In genomic region chr10:133358162-133358919, GRCh38 we compare ENCODE assay signal across 15 cellular contexts. TPM values are rescaled to one million over a fixed set of nuclear protein-coding genes. Genes with fewer than 3 reads are reported as not detected.
DNase-seq lines count a peak whose midpoint lies in the region; ATAC-seq and TF ChIP-seq lines count a peak whose summit lies in the region.
"Had no signal": no experiment of that assay in that cellular context is flagged by ENCODE, and none has a peak within 500 bp of the region (broad histone marks: within the 10 kb centered on the region; RNA-seq: fewer than 3 reads in every experiment).

No MANE protein-coding gene starts in this region.

- intact Hi-C loops in heart right ventricle (cut with DNase I): no loop called here

- H3K4me2 ChIP-seq in neural progenitor cell: no peak overlapping the region

- peaks cover 10% of the 10 kb centered on the region for H3K36me3 Mint-ChIP-seq in T-cell
- peaks cover 11% of the 10 kb centered on the region for H3K36me3 Mint-ChIP-seq in neural progenitor cell

- H3K9me3 Mint-ChIP-seq in T-cell (no peaks in the 10 kb centered on the region), neural progenitor cell (no peaks in the 10 kb centered on the region)

- H3K4me3 Mint-ChIP-seq in T-cell (peak overlapping the region; percentile 28 to 68 (median 31)), neural progenitor cell (peak overlapping the region; percentile 52)

- ATAC-seq in T-cell (replicated peaks in 1 of 4) (no peak), heart right ventricle (peak; percentile 1 to 52 (median 42)), HG03045 (IDR thresholded peaks at IDR 0.05; ENCODE audit: unreplicated experiment) (no peak), GM21723 (IDR thresholded peaks at IDR 0.05; ENCODE audit: unreplicated experiment) (no peak)

- peaks cover 0 to 13% (median 1%) of the 10 kb centered on the region in 3 donors for H3K4me1 Mint-ChIP-seq in T-cell
- no peaks in the 10 kb centered on the region for H3K4me1 Mint-ChIP-seq in neural progenitor cell

- peaks cover 0 to 6% (median 0%) of the 10 kb centered on the region in 11 donors for H3K9me3 ChIP-seq in heart right ventricle
- H3K9me3 ChIP-seq in neural progenitor cell (ENCODE audit: low read depth): no peaks in the 10 kb centered on the region
- H3K9me3 ChIP-seq: MG63, neutrophil had no signal

- no peak overlapping the region for H3K27ac Mint-ChIP-seq in T-cell
- H3K27ac Mint-ChIP-seq in neural progenitor cell: no peak overlapping the region

- TF ChIP-seq CTCF in 22Rv1 (IDR thresholded peaks at IDR 0.05): no peak
- no peak for TF ChIP-seq CTCF in heart right ventricle (IDR thresholded peaks at IDR 0.05)
- TF ChIP-seq CTCF in neural progenitor cell (IDR thresholded peaks at IDR 0.05): no peak

- H3K27ac ChIP-seq in 22Rv1 (peak overlapping the region; percentile 97), heart right ventricle (peak overlapping the region in 7 of 10 donors; percentile 39 to 86 (median 47)), neural progenitor cell (no peak overlapping the region)
- H3K27ac ChIP-seq: neutrophil had no signal

- POLR2A ChIA-PET in T-cell (lab: Charles Lee): interaction anchor here in 1 of 2 donors (0.6 kb wide), 1 partner anchor 91 kb away, joined by 9 read pairs; no protein-coding TSS in a partner anchor

- DNase-seq in T-cell (peak in 1 of 34 experiments; percentile 30), heart right ventricle (peak in 1 of 2 donors; percentile 60), neural progenitor cell (ENCODE audit: low spot score) (no peak), NCI-H146 (lab: John Stamatoyannopoulos, UW) (no peak), dermis blood vessel endothelial cell (no peak)
- DNase-seq: NK-92 treated with Interleukin-12 subunit alpha and Interleukin-12 subunit beta, amount 100 ng/mL, for 24 hours had no signal

- H3K27me3 Mint-ChIP-seq in T-cell: no peaks in the 10 kb centered on the region
- peaks cover 9% of the 10 kb centered on the region for H3K27me3 Mint-ChIP-seq in neural progenitor cell (ENCODE audit: insufficient read depth, low read depth)

- no peak overlapping the region for H3K9ac ChIP-seq in neural progenitor cell

- peaks cover 17% of the 10 kb centered on the region for H3F3A ChIP-seq in neural progenitor cell (ENCODE audit: low read depth)

- H3K79me2 ChIP-seq in neural progenitor cell (ENCODE audit: low read depth): peaks cover 7% of the 10 kb centered on the region

- WGBS in heart right ventricle, 2 donors: 76 to 90% methylated on average over 30 to 41 of the region's 41 CpGs

- peak overlapping the region in 2 of 10 donors; percentile 66 to 68 for H3K4me3 ChIP-seq in heart right ventricle
- no peak overlapping the region for H3K4me3 ChIP-seq in neural progenitor cell

- H4K20me1 ChIP-seq in neural progenitor cell (ENCODE audit: low read depth): peaks cover 19% of the 10 kb centered on the region

- peaks cover 4 to 27% (median 15%) of the 10 kb centered on the region in 9 donors for H3K4me1 ChIP-seq in heart right ventricle
- no peaks in the 10 kb centered on the region for H3K4me1 ChIP-seq in neural progenitor cell

- H3K27me3 ChIP-seq in heart right ventricle (no peaks in the 10 kb centered on the region), neural progenitor cell (peaks cover 8% of the 10 kb centered on the region)
- H3K27me3 ChIP-seq: MG63 had no signal

- H3K36me3 ChIP-seq in heart right ventricle (peaks cover 0 to 21% (median 0%) of the 10 kb centered on the region in 9 donors), neural progenitor cell (no peaks in the 10 kb centered on the region)

- CTCF ChIA-PET in T-cell (lab: Charles Lee): interaction anchor here in 1 of 2 donors (1.8 kb wide), 1 partner anchor 28 kb away, joined by 3 read pairs; no protein-coding TSS in a partner anchor

- H2AFZ ChIP-seq in neural progenitor cell (replicated peaks): no peak overlapping the region

RNA-seq across cellular contexts. Expression of gene FUOM, which starts 0.5 kb away (rescaled TPM):
- total RNA-seq in T-cell (10 to 100 TPM in 4 of 5 donors, 1 to 10 TPM in 1; 9.4 to 30.3 (median 26.9) TPM), heart right ventricle (10 to 100 TPM in 2 of 10 donors, 1 to 10 TPM in 8; 2.0 to 13.5 (median 5.1) TPM), neural progenitor cell (ENCODE audit: low replicate concordance) (9.3 and 20.5 TPM in 2 replicates), dermis blood vessel endothelial cell (11.2 and 24.8 TPM in 2 replicates)
- polyA plus RNA-seq in heart right ventricle: 10 to 100 TPM; 16.5 to 17.0 TPM

RNA-seq across cellular contexts. Expression of gene PRAP1, which starts 11.2 kb away (rescaled TPM):
- total RNA-seq in T-cell (not detected), heart right ventricle (not detected), neural progenitor cell (ENCODE audit: low replicate concordance) (0.62 TPM in 1 of 2 replicates, not detected in the other), dermis blood vessel endothelial cell (not detected in 2 replicates)
- polyA plus RNA-seq in heart right ventricle: not detected
- total RNA-seq: dermis microvascular lymphatic vessel endothelial cell, frontal cortex, kidney epithelial cell, SK-MEL-5 had no signal

RNA-seq across cellular contexts. Expression of gene ECHS1, which starts 14.8 kb away (rescaled TPM):
- total RNA-seq in T-cell (10 to 100 TPM; 17.6 to 31.7 (median 27.2) TPM), heart right ventricle (100 to 1,000 TPM; 180 to 275 (median 225) TPM), neural progenitor cell (ENCODE audit: low replicate concordance) (77.4 and 91.9 TPM in 2 replicates), dermis blood vessel endothelial cell (91.0 and 95.4 TPM in 2 replicates)
- 100 to 1,000 TPM; 117 to 124 TPM for polyA plus RNA-seq in heart right ventricle

RNA-seq across cellular contexts. Expression of gene PAOX, which starts 20.7 kb away (rescaled TPM):
- total RNA-seq in T-cell: 10 to 100 TPM in 3 of 5 donors, 1 to 10 TPM in 2; 4.3 to 20.0 (median 14.5) TPM
- total RNA-seq in heart right ventricle: 1 to 10 TPM; 1.5 to 4.4 (median 2.5) TPM
- polyA plus RNA-seq in heart right ventricle: 1 to 10 TPM; 3.8 to 4.1 TPM
- total RNA-seq in neural progenitor cell (ENCODE audit: low replicate concordance): 4.6 and 8.2 TPM in 2 replicates
- 5.7 and 17.7 TPM in 2 replicates for total RNA-seq in dermis blood vessel endothelial cell

RNA-seq across cellular contexts. Expression of gene CALY, which starts 21.6 kb away (rescaled TPM):
- total RNA-seq in T-cell: 1 to 10 TPM in 4 of 5 donors, under 1 TPM in 1; 0.68 to 5.1 (median 3.6) TPM
- under 1 TPM in 1 of 10 donors, not detected in 9; 0.77 TPM for total RNA-seq in heart right ventricle
- polyA plus RNA-seq in heart right ventricle: under 1 TPM in 1 of 2 donors, not detected in 1; 0.09 TPM
- total RNA-seq in neural progenitor cell (ENCODE audit: low replicate concordance): 1.6 TPM in 1 of 2 replicates, not detected in the other
- total RNA-seq in dermis blood vessel endothelial cell: not detected in 2 replicates
- total RNA-seq: dermis microvascular lymphatic vessel endothelial cell, SK-MEL-5 had no signal

Comparison
In these comparisons a context has a peak if more than half of its experiments do, and no peak if none do; other contexts are left out.
1. ATAC-seq: peak in heart right ventricle (8 of 8); none in T-cell (0 of 4), HG03045 (single experiment) and GM21723 (single experiment).